Comparison of ENCODE assay signal across 9 cellular contexts in genomic region chr20:63640686-63641085, GRCh38. TPM values are rescaled to one million over a fixed set of nuclear protein-coding genes. Genes with fewer than 3 reads are reported as not detected.
DNase-seq lines count a peak whose midpoint lies in the region; ATAC-seq and TF ChIP-seq lines count a peak whose summit lies in the region.
"Not testable (repeated sequence)": the region's sequence is repeated elsewhere in the genome, so short reads cannot be mapped to it uniquely, and the experiment has no call there.
"Had no signal": no experiment of that assay in that cellular context is flagged by ENCODE, and none has a peak within 500 bp of the region (broad histone marks: within the 10 kb centered on the region; RNA-seq: fewer than 3 reads in every experiment).

No MANE protein-coding gene starts in this region.

- not testable (repeated sequence) for ATAC-seq in activated CD8-positive, alpha-beta T cell treated with anti-CD3 and anti-CD28 coated beads, Interleukin-2, amount 10 ng/mL, durations not matched to agents 7 days and 5 days; gastroesophageal sphincter; naive thymus-derived CD8-positive, alpha-beta T cell; stimulated activated naive CD8-positive, alpha-beta T cell treated with anti-CD3 and anti-CD28 coated beads, Interleukin-15, amount 100 ng/mL, for 72 hours

- H3K27ac Mint-ChIP-seq in activated CD8-positive, alpha-beta T cell treated with anti-CD3 and anti-CD28 coated beads, Interleukin-2, amount 10 ng/mL, durations not matched to agents 7 days and 5 days = peak overlapping the region; percentile 99
- not testable (repeated sequence) for H3K27ac Mint-ChIP-seq in activated naive CD4-positive, alpha-beta T cell treated with anti-CD3 and anti-CD28 coated beads, Interleukin-2, amount 50 U/mL, for 24 hours; stimulated activated naive CD8-positive, alpha-beta T cell treated with anti-CD3 and anti-CD28 coated beads, Interleukin-15, amount 100 ng/mL, for 72 hours
- peak overlapping the region in 9 of 10 donors; percentile 51 to 100 (median 90) for H3K27ac Mint-ChIP-seq in naive thymus-derived CD8-positive, alpha-beta T cell

- H3K4me1 ChIP-seq in PC-9 (replicated peaks; ENCODE audit: insufficient read depth) = peaks cover 16% of the 10 kb centered on the region
- peaks cover 0 to 15% (median 3%) of the 10 kb centered on the region in 3 donors for H3K4me1 ChIP-seq in gastroesophageal sphincter

- H3K4me3 ChIP-seq in GM12875 (ENCODE audit: low read depth, low read length) (peak overlapping the region; percentile 17), PC-9 (peak overlapping the region; percentile 34; the same call in 1 of the 2 replicates), gastroesophageal sphincter (peak overlapping the region in 1 of 2 donors; percentile 59)

- H3K9me2 ChIP-seq in PC-9 (ENCODE audit: insufficient read depth) = not testable (repeated sequence)

- intact Hi-C loops in PC-9 (cut with micrococcal nuclease; ENCODE audit: unreplicated experiment) = loop anchor here (1.0 to 5.0 kb wide), 2 partner anchors 88 to 102 kb away; partner anchors contain the start of gene FNDC11

- TF ChIP-seq CTCF in GM12875 (IDR thresholded peaks at IDR 0.05; ENCODE audit: borderline replicate concordance, insufficient read depth, low read depth, low read length); PC-9 (conservative IDR thresholded peaks at IDR 0.05); gastroesophageal sphincter (IDR thresholded peaks at IDR 0.05): not testable (repeated sequence)

- not testable (repeated sequence) for H3K9me3 ChIP-seq in PC-9 (ENCODE audit: insufficient read depth, low read depth); gastroesophageal sphincter

- CTCF ChIA-PET in PC-9 (lab: Charles Lee) = interaction anchor here (1.6 to 2.3 kb wide), 3 partner anchors 100 to 779 kb away, joined by 3 to 43 read pairs (median 18); partner anchors contain the start of genes PTK6 and TCFL5
- CTCF ChIA-PET in activated CD8-positive, alpha-beta T cell treated with anti-CD3 and anti-CD28 coated beads, Interleukin-2, amount 10 ng/mL, durations not matched to agents 7 days and 5 days (lab: Charles Lee) = interaction anchor here (1.0 to 2.6 kb wide), 2 partner anchors 14 to 59 kb away, joined by 3 to 8 read pairs; partner anchors contain the start of gene GMEB2

- not testable (repeated sequence) for H4K20me1 ChIP-seq in PC-9 (ENCODE audit: insufficient read depth)

- H3K79me2 ChIP-seq in PC-9 (ENCODE audit: low read depth) = not testable (repeated sequence)

- H3K9me3 Mint-ChIP-seq in activated CD8-positive, alpha-beta T cell treated with anti-CD3 and anti-CD28 coated beads, Interleukin-2, amount 10 ng/mL, durations not matched to agents 7 days and 5 days (ENCODE audit: insufficient read depth); activated naive CD4-positive, alpha-beta T cell treated with anti-CD3 and anti-CD28 coated beads, Interleukin-2, amount 50 U/mL, for 24 hours; naive thymus-derived CD8-positive, alpha-beta T cell; stimulated activated naive CD8-positive, alpha-beta T cell treated with anti-CD3 and anti-CD28 coated beads, Interleukin-15, amount 100 ng/mL, for 72 hours: not testable (repeated sequence)

- peak in 1 of 2 experiments; percentile 6 for DNase-seq in PC-9
- not testable (repeated sequence) for DNase-seq in activated CD8-positive, alpha-beta T cell treated with anti-CD3 and anti-CD28 coated beads, Interleukin-2, amount 10 ng/mL, durations not matched to agents 7 days and 5 days
- peak in 1 of 10 donors; percentile 31 for DNase-seq in naive thymus-derived CD8-positive, alpha-beta T cell
- peak in 1 of 2 donors; percentile 26 for DNase-seq in stimulated activated naive CD8-positive, alpha-beta T cell treated with anti-CD3 and anti-CD28 coated beads, Interleukin-15, amount 100 ng/mL, for 72 hours

- H3K4me3 Mint-ChIP-seq in activated CD8-positive, alpha-beta T cell treated with anti-CD3 and anti-CD28 coated beads, Interleukin-2, amount 10 ng/mL, durations not matched to agents 7 days and 5 days = peak overlapping the region; percentile 87
- peak overlapping the region; percentile 71 for H3K4me3 Mint-ChIP-seq in activated naive CD4-positive, alpha-beta T cell treated with anti-CD3 and anti-CD28 coated beads, Interleukin-2, amount 50 U/mL, for 24 hours
- peak overlapping the region; percentile 69 to 98 (median 95) for H3K4me3 Mint-ChIP-seq in naive thymus-derived CD8-positive, alpha-beta T cell
- peak overlapping the region; percentile 72 to 100 for H3K4me3 Mint-ChIP-seq in stimulated activated naive CD8-positive, alpha-beta T cell treated with anti-CD3 and anti-CD28 coated beads, Interleukin-15, amount 100 ng/mL, for 72 hours

- not testable (repeated sequence) for H2AFZ ChIP-seq in PC-9

- not testable (repeated sequence) for TF ChIP-seq EP300 in gastroesophageal sphincter (IDR thresholded peaks at IDR 0.05)

- not testable (repeated sequence) for BruUV-seq in PC-9 (replicated peaks; lab: Mats Ljungman, UMichigan)

- POLR2A ChIA-PET in PC-9 (lab: Charles Lee; ENCODE audit: unreplicated experiment) = interaction anchor here (0.6 kb wide), 1 partner anchor 88 kb away, joined by 5 read pairs; no protein-coding TSS in a partner anchor
- POLR2A ChIA-PET in activated CD8-positive, alpha-beta T cell treated with anti-CD3 and anti-CD28 coated beads, Interleukin-2, amount 10 ng/mL, durations not matched to agents 7 days and 5 days (lab: Charles Lee) = interaction anchor here (1.2 to 2.5 kb wide), 5 partner anchors 11 to 120 kb away, joined by 4 to 34 read pairs (median 6); partner anchors contain the start of genes ARFRP1, GMEB2, PPDPF and RTEL1
- POLR2A ChIA-PET in naive thymus-derived CD8-positive, alpha-beta T cell (lab: Charles Lee) = interaction anchor here (1.2 to 10.6 kb wide), 13 partner anchors 11 to 340 kb away, joined by 3 to 740 read pairs (median 15); partner anchors contain the start of genes GMEB2, LIME1, PRPF6 and PTK6

- H3K4me1 Mint-ChIP-seq in activated CD8-positive, alpha-beta T cell treated with anti-CD3 and anti-CD28 coated beads, Interleukin-2, amount 10 ng/mL, durations not matched to agents 7 days and 5 days (ENCODE audit: low read depth) = peaks cover 31% of the 10 kb centered on the region
- peaks cover 37% of the 10 kb centered on the region for H3K4me1 Mint-ChIP-seq in activated naive CD4-positive, alpha-beta T cell treated with anti-CD3 and anti-CD28 coated beads, Interleukin-2, amount 50 U/mL, for 24 hours
- H3K4me1 Mint-ChIP-seq in naive thymus-derived CD8-positive, alpha-beta T cell = peaks cover 23 to 48% (median 41%) of the 10 kb centered on the region in 4 donors
- peaks cover 56% of the 10 kb centered on the region for H3K4me1 Mint-ChIP-seq in stimulated activated naive CD8-positive, alpha-beta T cell treated with anti-CD3 and anti-CD28 coated beads, Interleukin-15, amount 100 ng/mL, for 72 hours

- H3F3A ChIP-seq in PC-9 (ENCODE audit: insufficient read depth, low read depth) = peaks cover 12% of the 10 kb centered on the region; the same call in 1 of the 2 replicates

- not testable (repeated sequence) for H3K27me3 Mint-ChIP-seq in activated CD8-positive, alpha-beta T cell treated with anti-CD3 and anti-CD28 coated beads, Interleukin-2, amount 10 ng/mL, durations not matched to agents 7 days and 5 days (ENCODE audit: low read depth); activated naive CD4-positive, alpha-beta T cell treated with anti-CD3 and anti-CD28 coated beads, Interleukin-2, amount 50 U/mL, for 24 hours; naive thymus-derived CD8-positive, alpha-beta T cell; stimulated activated naive CD8-positive, alpha-beta T cell treated with anti-CD3 and anti-CD28 coated beads, Interleukin-15, amount 100 ng/mL, for 72 hours

- TF ChIP-seq POLR2A in gastroesophageal sphincter (IDR thresholded peaks at IDR 0.05) = not testable (repeated sequence)

- H3K36me3 Mint-ChIP-seq in activated CD8-positive, alpha-beta T cell treated with anti-CD3 and anti-CD28 coated beads, Interleukin-2, amount 10 ng/mL, durations not matched to agents 7 days and 5 days (ENCODE audit: low read depth); activated naive CD4-positive, alpha-beta T cell treated with anti-CD3 and anti-CD28 coated beads, Interleukin-2, amount 50 U/mL, for 24 hours: not testable (repeated sequence)
- peaks cover 0 to 16% (median 7%) of the 10 kb centered on the region in 3 donors for H3K36me3 Mint-ChIP-seq in naive thymus-derived CD8-positive, alpha-beta T cell

- H3K27me3 ChIP-seq in PC-9 (ENCODE audit: insufficient read depth, low read depth); gastroesophageal sphincter: not testable (repeated sequence)

- no CpG with 5 or more reads among the region's 17 CpGs for WGBS in gastroesophageal sphincter (ENCODE audit: low coverage in 1 of 2), 2 donors

- not testable (repeated sequence) for H3K36me3 ChIP-seq in PC-9 (ENCODE audit: low read depth); gastroesophageal sphincter

- peak overlapping the region; percentile 100 for H3K4me2 ChIP-seq in PC-9

- not testable (repeated sequence) for H3K27ac ChIP-seq in PC-9
- peak overlapping the region in 3 of 4 donors; percentile 10 to 52 (median 43) for H3K27ac ChIP-seq in gastroesophageal sphincter

RNA-seq across cellular contexts. Expression of gene STMN3, which starts 12.5 kb away (rescaled TPM):
- total RNA-seq in PC-9 (2021) (24.3 and 24.4 TPM in 2 replicates), gastroesophageal sphincter (10 to 100 TPM; 13.7 to 31.6 (median 17.0) TPM)
- 10 to 100 TPM; 13.1 to 13.3 TPM for total RNA-seq in activated CD8-positive, alpha-beta T cell treated with anti-CD3 and anti-CD28 coated beads, Interleukin-2, amount 10 ng/mL, durations not matched to agents 7 days and 5 days
- 100 to 1,000 TPM in 1 of 2 experiments, 10 to 100 TPM in 1; 94.3 to 102 TPM for total RNA-seq in naive thymus-derived CD8-positive, alpha-beta T cell
- 10 to 100 TPM; 21.6 to 35.4 (median 34.0) TPM for polyA plus RNA-seq in naive thymus-derived CD8-positive, alpha-beta T cell

RNA-seq across cellular contexts. Expression of gene GMEB2, which starts 13.8 kb away (rescaled TPM):
- total RNA-seq in PC-9 (2021) (18.9 and 19.3 TPM in 2 replicates), gastroesophageal sphincter (10 to 100 TPM in 3 of 4 donors, 1 to 10 TPM in 1; 9.8 to 16.1 (median 12.1) TPM)
- total RNA-seq in activated CD8-positive, alpha-beta T cell treated with anti-CD3 and anti-CD28 coated beads, Interleukin-2, amount 10 ng/mL, durations not matched to agents 7 days and 5 days = 10 to 100 TPM; 16.2 TPM
- total RNA-seq in naive thymus-derived CD8-positive, alpha-beta T cell = 10 to 100 TPM; 26.1 to 26.6 TPM
- 10 to 100 TPM in 1 of 3 donors, 1 to 10 TPM in 2; 6.2 to 16.3 (median 6.8) TPM for polyA plus RNA-seq in naive thymus-derived CD8-positive, alpha-beta T cell

RNA-seq across cellular contexts. Expression of gene RTEL1, which starts 17.4 kb away (rescaled TPM):
- total RNA-seq in PC-9 (2021) = 36.0 and 37.4 TPM in 2 replicates
- total RNA-seq in activated CD8-positive, alpha-beta T cell treated with anti-CD3 and anti-CD28 coated beads, Interleukin-2, amount 10 ng/mL, durations not matched to agents 7 days and 5 days = 10 to 100 TPM; 49.8 to 54.3 TPM
- total RNA-seq in gastroesophageal sphincter = 10 to 100 TPM in 3 of 4 donors, 1 to 10 TPM in 1; 7.1 to 43.7 (median 18.7) TPM
- total RNA-seq in naive thymus-derived CD8-positive, alpha-beta T cell = 10 to 100 TPM; 23.6 to 25.5 TPM
- polyA plus RNA-seq in naive thymus-derived CD8-positive, alpha-beta T cell = 1 to 10 TPM; 3.2 to 6.8 (median 4.4) TPM

RNA-seq across cellular contexts. Expression of gene TNFRSF6B, which starts 55.8 kb away (rescaled TPM):
- total RNA-seq in PC-9 (2021) (not detected in 2 replicates), gastroesophageal sphincter (10 to 100 TPM in 3 of 4 donors, 1 to 10 TPM in 1; 8.9 to 27.8 (median 15.4) TPM)
- not detected for total RNA-seq in activated CD8-positive, alpha-beta T cell treated with anti-CD3 and anti-CD28 coated beads, Interleukin-2, amount 10 ng/mL, durations not matched to agents 7 days and 5 days
- 1 to 10 TPM in 1 of 2 experiments, under 1 TPM in 1; 0.96 to 1.1 TPM for total RNA-seq in naive thymus-derived CD8-positive, alpha-beta T cell
- polyA plus RNA-seq in naive thymus-derived CD8-positive, alpha-beta T cell = under 1 TPM in 2 of 3 donors, not detected in 1; 0.22 to 0.84 TPM
- total RNA-seq: activated CD8-positive, alpha-beta memory T cell treated with anti-CD3 and anti-CD28 coated beads for 36 hours; T-helper 1 cell treated with Interleukin-12 subunit alpha and Interleukin-12 subunit beta and Interleukin-4 antibody, amounts not matched to agents 30 ng/mL and 1 ng/mL, for 36 hours had no signal
